8 cellular contexts compared by ENCODE assay signal in the genomic region with DNA sequence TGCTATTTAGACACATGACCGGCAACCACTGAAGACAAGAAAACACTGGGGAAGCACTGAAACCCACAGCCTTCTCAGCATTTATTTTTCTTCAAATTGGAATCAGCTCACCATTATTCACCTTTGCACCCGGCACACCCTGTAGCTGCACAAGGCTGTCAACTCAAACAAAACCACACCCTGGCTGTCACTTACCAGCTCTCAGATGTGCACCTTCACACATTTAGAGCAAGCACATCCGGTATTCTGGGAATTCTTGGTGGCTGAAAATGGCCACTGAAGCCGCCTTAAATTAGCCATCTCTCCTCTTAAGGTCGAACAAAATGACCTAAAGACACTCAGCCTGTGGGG. TPM values are rescaled to one million over a fixed set of nuclear protein-coding genes. Genes with fewer than 3 reads are reported as not detected.
A peak's percentile ranks its signal among the peaks of the same experiment; 100 is the strongest.
DNase-seq lines count a peak whose midpoint lies in the region; ATAC-seq and TF ChIP-seq lines count a peak whose summit lies in the region.

No MANE protein-coding gene starts in this region.

- 47% methylated on average over 5 of the region's 5 CpGs for WGBS in esophagus muscularis mucosa

- H3K36me3 ChIP-seq in esophagus muscularis mucosa: no peaks in the 10 kb centered on the region

- peak overlapping the region; percentile 20 to 35 (median 32) for H3K4me3 ChIP-seq in esophagus muscularis mucosa

- peaks cover 30 to 45% (median 42%) of the 10 kb centered on the region in 4 donors for H3K4me1 ChIP-seq in esophagus muscularis mucosa

- TF ChIP-seq EP300 in esophagus muscularis mucosa (IDR thresholded peaks at IDR 0.05): no peak

- H3K27me3 ChIP-seq in esophagus muscularis mucosa: peaks cover 0 to 28% (median 0%) of the 10 kb centered on the region in 4 donors

- no peak for TF ChIP-seq POLR2A in esophagus muscularis mucosa (IDR thresholded peaks at IDR 0.05; ENCODE audit: low read depth)

- TF ChIP-seq CTCF in esophagus muscularis mucosa (IDR thresholded peaks at IDR 0.05): no peak

- intact Hi-C loops in esophagus muscularis mucosa (cut with DNase I): loop anchor here (10.0 kb wide), 1 partner anchor 552 kb away; the partner anchor contains the start of genes GRK4 and NOP14

- H3K9me3 ChIP-seq in esophagus muscularis mucosa: no peaks in the 10 kb centered on the region

- ATAC-seq in HG03103 (IDR thresholded peaks at IDR 0.05; ENCODE audit: low read depth, unreplicated experiment): peak; percentile 21

- DNase-seq in activated CD4-positive, CD25-positive, alpha-beta regulatory T cell (lab: John Stamatoyannopoulos, UW): peak in 3 of 4 experiments; percentile 47 to 66 (median 57)
- DNase-seq in activated CD4-positive, CD25-positive, alpha-beta regulatory T cell treated with anti-CD3 and anti-CD28 coated beads, Interleukin-2, amount 50 U/mL, for 72 hours: no peak
- peak; percentile 57 for DNase-seq in activated CD4-positive, alpha-beta T cell treated with anti-CD3 and anti-CD28 coated beads, Interleukin-2, amount 50 U/mL, for 1 hour
- DNase-seq in esophagus muscularis mucosa (ENCODE audit: extremely low spot score) (no peak), NCI-H1105 (lab: John Stamatoyannopoulos, UW) (no peak), DMS 273 treated with DMSO at 0.1 percent for 48 hours (lab: John Stamatoyannopoulos, UW) (no peak)
- peak; percentile 80 for DNase-seq in stimulated activated CD4-positive, alpha-beta T cell treated with anti-CD3 and anti-CD28 coated beads, Interleukin-15, amount 100 ng/mL, for 24 hours

- peak overlapping the region; percentile 50 to 70 (median 56) for H3K27ac ChIP-seq in esophagus muscularis mucosa (replicated peaks in 1 of 4)

RNA-seq across cellular contexts. Expression of gene ZFYVE28, which starts 5.9 kb away (rescaled TPM):
- total RNA-seq in esophagus muscularis mucosa: 10 to 100 TPM in 2 of 4 donors, 1 to 10 TPM in 2; 4.5 to 13.4 (median 8.4) TPM

RNA-seq across cellular contexts. Expression of gene CFAP99, which starts 6.2 kb away (rescaled TPM):
- 1 to 10 TPM in 1 of 4 donors, not detected in 3; 1.5 TPM for total RNA-seq in esophagus muscularis mucosa

RNA-seq across cellular contexts. Expression of gene RNF4, which starts 56.4 kb away (rescaled TPM):
- 10 to 100 TPM; 33.2 to 49.0 (median 40.7) TPM for total RNA-seq in esophagus muscularis mucosa

Comparison
In these comparisons a context has a peak if more than half of its experiments do, and no peak if none do; other contexts are left out.
1. DNase-seq: peak in activated CD4-positive, CD25-positive, alpha-beta regulatory T cell (3 of 4), activated CD4-positive, alpha-beta T cell treated with anti-CD3 and anti-CD28 coated beads, Interleukin-2, amount 50 U/mL, for 1 hour (single experiment) and stimulated activated CD4-positive, alpha-beta T cell treated with anti-CD3 and anti-CD28 coated beads, Interleukin-15, amount 100 ng/mL, for 24 hours (single experiment); none in activated CD4-positive, CD25-positive, alpha-beta regulatory T cell treated with anti-CD3 and anti-CD28 coated beads, Interleukin-2, amount 50 U/mL, for 72 hours (single experiment), esophagus muscularis mucosa (single experiment), NCI-H1105 (single experiment) and DMS 273 treated with DMSO at 0.1 percent for 48 hours (single experiment).